In genomic region chr2:86238354-86238753, GRCh38 we compare ENCODE assay signal across 8 cellular contexts. TPM values are rescaled to one million over a fixed set of nuclear protein-coding genes. Genes with fewer than 3 reads are reported as not detected.
DNase-seq lines count a peak whose midpoint lies in the region; ATAC-seq and TF ChIP-seq lines count a peak whose summit lies in the region.

No MANE protein-coding gene starts in this region.

- H3K4me3 ChIP-seq in lower leg skin (ENCODE audit: low read depth, poor library complexity, severe bottlenecking) = no peak overlapping the region

- ATAC-seq in HG02588 (IDR thresholded peaks at IDR 0.05; ENCODE audit: unreplicated experiment) = peak; percentile 83
- peak; percentile 52 to 61 for ATAC-seq in natural killer cell treated with Interleukin-12 subunit alpha and Interleukin-12 subunit beta and Interleukin-15 and Interleukin-18, amount 100 ng/mL, for 72 hours

- peak; percentile 74 for DNase-seq in GM13977 (ENCODE audit: low spot score)
- peak; percentile 41 for DNase-seq in activated CD4-positive, CD25-positive, alpha-beta regulatory T cell treated with anti-CD3 and anti-CD28 coated beads, Interleukin-2, amount 50 U/mL, for 72 hours
- no peak for DNase-seq in natural killer cell treated with Interleukin-12 subunit alpha and Interleukin-12 subunit beta and Interleukin-15 and Interleukin-18, amount 100 ng/mL, for 72 hours (ENCODE audit: low spot score)
- DNase-seq in DMS53 treated with DMSO at 0.1 percent for 48 hours (lab: John Stamatoyannopoulos, UW; ENCODE audit: unreplicated experiment) = no peak
- DNase-seq in Calu3 = no peak
- no peak for DNase-seq in lower leg skin (ENCODE audit: low spot score in 2 of 2)
- no peak for DNase-seq in ureter (ENCODE audit: low spot score)

- in situ Hi-C loops in GM13977 (cut with MboI; ENCODE audit: low pct_unique_long_range_greater_than_20kb, low sequenced_read_pairs, unreplicated experiment) = no loop called here

- TF ChIP-seq POLR2A in lower leg skin (IDR thresholded peaks at IDR 0.05) = no peak

- H3K27me3 Mint-ChIP-seq in natural killer cell treated with Interleukin-12 subunit alpha and Interleukin-12 subunit beta and Interleukin-15 and Interleukin-18, amount 100 ng/mL, for 72 hours = peaks cover 23 to 36% of the 10 kb centered on the region in 2 donors
- peaks cover 30% of the 10 kb centered on the region for H3K27me3 Mint-ChIP-seq in Calu3 (ENCODE audit: unreplicated experiment)

- CTCF ChIA-PET in Calu3 (lab: Charles Lee) = no interaction called here

- no peaks in the 10 kb centered on the region for H3K36me3 Mint-ChIP-seq in natural killer cell treated with Interleukin-12 subunit alpha and Interleukin-12 subunit beta and Interleukin-15 and Interleukin-18, amount 100 ng/mL, for 72 hours
- peaks cover 4% of the 10 kb centered on the region for H3K36me3 Mint-ChIP-seq in Calu3 (ENCODE audit: insufficient read depth, unreplicated experiment)

- peaks cover 6% of the 10 kb centered on the region in 2 donors for H3K4me1 Mint-ChIP-seq in natural killer cell treated with Interleukin-12 subunit alpha and Interleukin-12 subunit beta and Interleukin-15 and Interleukin-18, amount 100 ng/mL, for 72 hours (ENCODE audit: low read depth in 2 of 2)
- peaks cover 5% of the 10 kb centered on the region for H3K4me1 Mint-ChIP-seq in Calu3 (ENCODE audit: low read depth, unreplicated experiment)

- 72 to 84% methylated on average over 5 of the region's 5 CpGs for WGBS in lower leg skin, 2 donors

- no peak for TF ChIP-seq CTCF in GM13977 (IDR thresholded peaks at IDR 0.05; ENCODE audit: extremely low read depth, insufficient read depth, missing control alignments)
- TF ChIP-seq CTCF in Calu3 (IDR thresholded peaks at IDR 0.05; ENCODE audit: unreplicated experiment) = no peak
- no peak for TF ChIP-seq CTCF in lower leg skin (IDR thresholded peaks at IDR 0.05)

- intact Hi-C loops in Calu3 (cut with micrococcal nuclease; ENCODE audit: unreplicated experiment) = no loop called here
- intact Hi-C loops in lower leg skin (cut with DNase I; ENCODE audit: low total_unique reads) = no loop called here

- BruUV-seq in Calu3 (replicated peaks; lab: Mats Ljungman, UMichigan) = no TSS peak

- H3K4me3 Mint-ChIP-seq in natural killer cell treated with Interleukin-12 subunit alpha and Interleukin-12 subunit beta and Interleukin-15 and Interleukin-18, amount 100 ng/mL, for 72 hours = peak overlapping the region; percentile 59
- H3K4me3 Mint-ChIP-seq in Calu3 (ENCODE audit: low read depth, unreplicated experiment) = no peak overlapping the region

- H3K9me3 Mint-ChIP-seq in natural killer cell treated with Interleukin-12 subunit alpha and Interleukin-12 subunit beta and Interleukin-15 and Interleukin-18, amount 100 ng/mL, for 72 hours = no peaks in the 10 kb centered on the region
- H3K9me3 Mint-ChIP-seq in Calu3 (ENCODE audit: low read depth, unreplicated experiment) = no peaks in the 10 kb centered on the region

- H3K27ac Mint-ChIP-seq in natural killer cell treated with Interleukin-12 subunit alpha and Interleukin-12 subunit beta and Interleukin-15 and Interleukin-18, amount 100 ng/mL, for 72 hours = no peak overlapping the region
- no peak overlapping the region for H3K27ac Mint-ChIP-seq in Calu3 (ENCODE audit: unreplicated experiment)

RNA-seq across cellular contexts. Expression of gene MRPL35, which starts 39.1 kb away (rescaled TPM):
- 10 to 100 TPM; 58.9 to 66.4 TPM for total RNA-seq in natural killer cell treated with Interleukin-12 subunit alpha and Interleukin-12 subunit beta and Interleukin-15 and Interleukin-18, amount 100 ng/mL, for 72 hours
- 36.2 and 41.5 TPM in 2 replicates for total RNA-seq in Calu3 (2022)
- 10 to 100 TPM in 3 of 4 donors, 1 to 10 TPM in 1; 8.1 to 36.3 (median 23.8) TPM for total RNA-seq in lower leg skin
- 42.1 TPM for total RNA-seq in ureter

RNA-seq across cellular contexts. Expression of gene IMMT, which starts 43.1 kb away (rescaled TPM):
- 100 to 1,000 TPM; 110 to 157 TPM for total RNA-seq in natural killer cell treated with Interleukin-12 subunit alpha and Interleukin-12 subunit beta and Interleukin-15 and Interleukin-18, amount 100 ng/mL, for 72 hours
- total RNA-seq in Calu3 (2022) (86.7 and 88.7 TPM in 2 replicates), lower leg skin (10 to 100 TPM; 45.8 to 56.4 (median 48.8) TPM), ureter (91.6 TPM)

Comparison
In these comparisons a context has a peak if more than half of its experiments do, and no peak if none do; other contexts are left out.
1. DNase-seq: peak in GM13977 (single experiment) and activated CD4-positive, CD25-positive, alpha-beta regulatory T cell treated with anti-CD3 and anti-CD28 coated beads, Interleukin-2, amount 50 U/mL, for 72 hours (single experiment); none in natural killer cell treated with Interleukin-12 subunit alpha and Interleukin-12 subunit beta and Interleukin-15 and Interleukin-18, amount 100 ng/mL, for 72 hours (single experiment), DMS53 treated with DMSO at 0.1 percent for 48 hours (single experiment), Calu3 (single experiment), lower leg skin (0 of 2) and ureter (single experiment).